ENCODE assay signal across 11 cellular contexts in genomic region chr20:35660122-35660937, GRCh38. TPM values are rescaled to one million over a fixed set of nuclear protein-coding genes. Genes with fewer than 3 reads are reported as not detected.
DNase-seq lines count a peak whose midpoint lies in the region; ATAC-seq and TF ChIP-seq lines count a peak whose summit lies in the region.
"Had no signal": no experiment of that assay in that cellular context is flagged by ENCODE, and none has a peak within 500 bp of the region (broad histone marks: within the 10 kb centered on the region; RNA-seq: fewer than 3 reads in every experiment).

No MANE protein-coding gene starts in this region.

- H3K36me3 ChIP-seq in HEK293 (ENCODE audit: control insufficient read depth in 2 of 2, insufficient read depth in 1 of 2, low read length in 2 of 2), result peaks cover 4 to 12% of the 10 kb centered on the region in 2 experiments; a peak in 2 of 3 replicates

- no peaks in the 10 kb centered on the region for H3K9me3 Mint-ChIP-seq in T-helper 2 cell treated with Interferon-gamma antibody and Interleukin-4, amounts not matched to agents 5 μg/mL and 100 μg/mL, for 36 hours
- H3K9me3 Mint-ChIP-seq in endothelial cell (ENCODE audit: unreplicated experiment), result no peaks in the 10 kb centered on the region

- peaks cover 56% of the 10 kb centered on the region for H3K4me1 Mint-ChIP-seq in T-helper 2 cell treated with Interferon-gamma antibody and Interleukin-4, amounts not matched to agents 5 μg/mL and 100 μg/mL, for 36 hours (ENCODE audit: low read depth)
- peaks cover 37% of the 10 kb centered on the region for H3K4me1 Mint-ChIP-seq in endothelial cell (ENCODE audit: unreplicated experiment)

- H3K27ac ChIP-seq in HEK293 (ENCODE audit: extremely low read depth, low read depth, low read length), result no peak overlapping the region

- H3K36me3 Mint-ChIP-seq in T-helper 2 cell treated with Interferon-gamma antibody and Interleukin-4, amounts not matched to agents 5 μg/mL and 100 μg/mL, for 36 hours (ENCODE audit: low read depth), result peaks cover 42% of the 10 kb centered on the region
- no peaks in the 10 kb centered on the region for H3K36me3 Mint-ChIP-seq in endothelial cell (ENCODE audit: low read depth, unreplicated experiment)

- TF ChIP-seq CTCF in HEK293 (tag by site-specific recombination; IDR thresholded peaks at IDR 0.05) (no peak), endothelial cell (IDR thresholded peaks at IDR 0.05; ENCODE audit: unreplicated experiment) (no peak)

- H3K27me3 Mint-ChIP-seq in T-helper 2 cell treated with Interferon-gamma antibody and Interleukin-4, amounts not matched to agents 5 μg/mL and 100 μg/mL, for 36 hours (ENCODE audit: low read depth), result no peaks in the 10 kb centered on the region
- H3K27me3 Mint-ChIP-seq in endothelial cell (ENCODE audit: unreplicated experiment), result no peaks in the 10 kb centered on the region

- peak overlapping the region; percentile 99 for H3K27ac Mint-ChIP-seq in T-helper 2 cell treated with Interferon-gamma antibody and Interleukin-4, amounts not matched to agents 5 μg/mL and 100 μg/mL, for 36 hours
- H3K27ac Mint-ChIP-seq in endothelial cell (ENCODE audit: unreplicated experiment), result peak overlapping the region; percentile 64

- H3K4me3 Mint-ChIP-seq in T-helper 2 cell treated with Interferon-gamma antibody and Interleukin-4, amounts not matched to agents 5 μg/mL and 100 μg/mL, for 36 hours, result peak overlapping the region; percentile 94
- H3K4me3 Mint-ChIP-seq in endothelial cell (ENCODE audit: unreplicated experiment), result no peak overlapping the region

- CTCF ChIA-PET in HEK293 (lab: Yijun Ruan, JAX), result interaction anchor here (0.6 to 0.9 kb wide), 4 partner anchors 10 to 497 kb away, joined by 3 to 10 read pairs (median 4); no protein-coding TSS in a partner anchor

- no peak for ATAC-seq in GM21423 (IDR thresholded peaks at IDR 0.05; ENCODE audit: unreplicated experiment)
- ATAC-seq: left lobe of liver had no signal

- POLR2A ChIA-PET in HEK293 (lab: Yijun Ruan, JAX), result interaction anchor here (0.6 kb wide), 1 partner anchor 950 kb away, joined by 4 read pairs; no protein-coding TSS in a partner anchor

- no peak overlapping the region for H3K4me3 ChIP-seq in HEK293 (ENCODE audit: low read depth, low read length)

- DNase-seq in T-helper 2 cell treated with Interferon-gamma antibody and Interleukin-4, amounts not matched to agents 5 μg/mL and 100 μg/mL, for 36 hours (ENCODE audit: low spot score), result peak; percentile 30
- no peak for DNase-seq in endothelial cell (ENCODE audit: low spot score)
- peak; percentile 15 to 19 for DNase-seq in stimulated activated CD4-positive, alpha-beta T cell treated with anti-CD3 and anti-CD28 coated beads, Interleukin-4, amount 100 ng/mL, for 48 hours (ENCODE audit: low read depth in 2 of 2)
- DNase-seq in COLO829 (ENCODE audit: low spot score), result no peak
- DNase-seq in NCI-H82 treated with DMSO at 0.1 percent for 48 hours (lab: John Stamatoyannopoulos, UW; ENCODE audit: unreplicated experiment), result no peak
- DNase-seq: GDM1, IMR-90, NCI-H446 had no signal

- peaks cover 22% of the 10 kb centered on the region for H3K4me1 ChIP-seq in HEK293 (ENCODE audit: control insufficient read depth, insufficient read depth, low read length)

- no peaks in the 10 kb centered on the region for H3K9me3 ChIP-seq in HEK293 (ENCODE audit: control insufficient read depth, insufficient read depth, low read depth, low read length)

TF ChIP-seq in HEK293, 187 proteins besides CTCF, POLR2A, EP300 and RAD21:
- TF ChIP-seq ZNF394 (tag by site-specific recombination; IDR thresholded peaks at IDR 0.05; ENCODE audit: borderline replicate concordance), result peak; percentile 74
- TF ChIP-seq ZNF692 (tag by site-specific recombination; IDR thresholded peaks at IDR 0.05), result no peak
- no peak for TF ChIP-seq ZNF398 (tag by site-specific recombination; IDR thresholded peaks at IDR 0.05)
- TF ChIP-seq ZNF768 (tag by site-specific recombination; IDR thresholded peaks at IDR 0.05), result no peak

RNA-seq across cellular contexts. Expression of gene CPNE1, which starts 4.4 kb away (rescaled TPM):
- total RNA-seq in endothelial cell (ENCODE audit: unreplicated experiment), result 233 TPM

RNA-seq across cellular contexts. Expression of gene RBM12, which starts 4.4 kb away (rescaled TPM):
- 121 TPM for total RNA-seq in endothelial cell (ENCODE audit: unreplicated experiment)

RNA-seq across cellular contexts. Expression of gene NFS1, which starts 38.8 kb away (rescaled TPM):
- total RNA-seq in endothelial cell (ENCODE audit: unreplicated experiment), result 18.3 TPM

RNA-seq across cellular contexts. Expression of gene ROMO1, which starts 38.9 kb away (rescaled TPM):
- total RNA-seq in endothelial cell (ENCODE audit: unreplicated experiment), result 159 TPM

RNA-seq across cellular contexts. Expression of gene SPAG4, which starts 44.7 kb away (rescaled TPM):
- 15.2 TPM for total RNA-seq in endothelial cell (ENCODE audit: unreplicated experiment)

Comparison
In these comparisons a context has a peak if more than half of its experiments do, and no peak if none do; other contexts are left out.
1. DNase-seq: peak in T-helper 2 cell treated with Interferon-gamma antibody and Interleukin-4, amounts not matched to agents 5 μg/mL and 100 μg/mL, for 36 hours (single experiment) and stimulated activated CD4-positive, alpha-beta T cell treated with anti-CD3 and anti-CD28 coated beads, Interleukin-4, amount 100 ng/mL, for 48 hours (2 of 2); none in endothelial cell (single experiment), COLO829 (single experiment) and NCI-H82 treated with DMSO at 0.1 percent for 48 hours (single experiment).